In the genomic region with DNA sequence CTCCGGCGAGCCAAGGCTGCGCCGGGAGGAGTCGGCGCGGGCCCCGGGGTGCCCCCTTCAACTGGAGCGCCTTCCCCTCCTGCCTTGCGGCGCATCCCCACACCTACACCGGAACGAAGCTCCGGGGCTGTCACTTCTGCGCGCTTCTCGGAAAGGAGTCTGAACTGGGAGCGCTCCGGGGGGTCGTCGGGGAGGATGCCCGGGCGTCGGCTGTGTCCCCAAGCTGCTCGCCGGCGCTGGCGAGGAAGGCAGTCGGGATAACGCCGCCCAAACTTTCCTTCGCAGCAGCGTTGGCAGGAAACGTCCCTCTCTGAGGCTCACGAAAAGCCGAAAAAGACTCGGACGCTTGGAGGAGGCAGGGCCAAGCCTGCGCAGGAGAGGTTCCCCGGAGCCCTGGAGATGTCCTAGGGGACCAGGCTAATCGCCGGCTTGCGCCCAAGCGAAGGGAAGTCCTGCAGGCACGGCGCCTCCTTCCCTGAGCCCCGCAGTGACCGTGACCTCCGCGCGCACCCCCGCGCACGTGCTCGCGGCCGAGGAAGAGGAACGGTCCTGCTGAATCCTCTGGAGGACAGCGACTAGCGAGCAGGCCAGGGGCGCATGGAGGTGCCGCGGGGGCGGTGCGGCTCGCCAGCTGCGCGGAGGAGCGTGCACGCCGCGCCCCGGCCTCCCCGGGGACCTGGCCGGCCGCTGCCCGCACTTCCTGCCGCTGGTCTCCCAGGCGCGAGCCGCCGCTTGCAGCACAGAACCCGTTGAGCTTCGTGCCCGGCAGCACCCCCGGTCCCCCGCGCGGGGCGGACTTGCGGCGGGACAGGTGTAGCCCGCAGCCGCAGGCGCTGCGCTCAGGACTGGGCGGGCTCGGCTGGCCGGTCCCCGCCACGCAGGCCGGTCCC, we compare ENCODE assay signal across 8 cellular contexts. TPM values are rescaled to one million over a fixed set of nuclear protein-coding genes. Genes with fewer than 3 reads are reported as not detected.
A peak's percentile ranks its signal among the peaks of the same experiment; 100 is the strongest.
DNase-seq lines count a peak whose midpoint lies in the region; ATAC-seq, FAIRE-seq and TF ChIP-seq lines count a peak whose summit lies in the region.

Gene SH3RF3, plus strand, starts transcription at position 740 of the 890 bp plus-strand sequence.

- TF ChIP-seq CTCF in fibroblast of pulmonary artery (IDR thresholded peaks at IDR 0.05; ENCODE audit: low read length, missing control alignments), result no peak

- ATAC-seq in naive B cell (ENCODE audit: low read depth in 2 of 2) (peak; percentile 27 to 38), GM18870 (IDR thresholded peaks at IDR 0.05; ENCODE audit: unreplicated experiment) (no peak)

- H3K9me3 Mint-ChIP-seq in IgD-negative memory B cell, result no peaks in the 10 kb centered on the region
- no peaks in the 10 kb centered on the region for H3K9me3 Mint-ChIP-seq in activated T-cell treated with anti-CD3 and anti-CD28 coated beads, Interleukin-2, amount 50 U/mL, for 24 hours
- H3K9me3 Mint-ChIP-seq in naive B cell, result no peaks in the 10 kb centered on the region

- H3K27ac Mint-ChIP-seq in IgD-negative memory B cell (no peak within 1 kb of the TSS), naive B cell (peak within 1 kb of the TSS in 2 of 6 donors; percentile 54 to 74)
- peak within 1 kb of the TSS; percentile 63 for H3K27ac Mint-ChIP-seq in activated T-cell treated with anti-CD3 and anti-CD28 coated beads, Interleukin-2, amount 50 U/mL, for 24 hours

- peaks cover 2% of the 10 kb centered on the region for H3K36me3 Mint-ChIP-seq in IgD-negative memory B cell
- H3K36me3 Mint-ChIP-seq in activated T-cell treated with anti-CD3 and anti-CD28 coated beads, Interleukin-2, amount 50 U/mL, for 24 hours (ENCODE audit: low read depth), result no peaks in the 10 kb centered on the region
- no peaks in the 10 kb centered on the region for H3K36me3 Mint-ChIP-seq in naive B cell

- H3K27me3 Mint-ChIP-seq in IgD-negative memory B cell (peaks cover 32% of the 10 kb centered on the region), naive B cell (peaks cover 6 to 41% (median 17%) of the 10 kb centered on the region in 3 donors)
- peaks cover 31% of the 10 kb centered on the region for H3K27me3 Mint-ChIP-seq in activated T-cell treated with anti-CD3 and anti-CD28 coated beads, Interleukin-2, amount 50 U/mL, for 24 hours

- H3K4me1 Mint-ChIP-seq in IgD-negative memory B cell, result peaks cover 0 to 9% (median 0%) of the 10 kb centered on the region in 3 donors
- peaks cover 45% of the 10 kb centered on the region for H3K4me1 Mint-ChIP-seq in activated T-cell treated with anti-CD3 and anti-CD28 coated beads, Interleukin-2, amount 50 U/mL, for 24 hours (ENCODE audit: low read depth)
- peaks cover 6 to 19% (median 17%) of the 10 kb centered on the region in 3 donors for H3K4me1 Mint-ChIP-seq in naive B cell

- DNase-seq in NCI-H748 (lab: John Stamatoyannopoulos, UW; ENCODE audit: unreplicated experiment) (peak; percentile 72), NCI-H748 treated with DMSO at 0.1 percent for 48 hours (lab: John Stamatoyannopoulos, UW) (no peak), fibroblast of pulmonary artery (ENCODE audit: low read depth) (peak; percentile 69), naive B cell (peak; percentile 42), urothelium cell line (ENCODE audit: low spot score) (peak; percentile 49)
- DNase-seq in activated T-cell treated with anti-CD3 and anti-CD28 coated beads, Interleukin-2, amount 50 U/mL, for 24 hours, result peak; percentile 70

- peak within 1 kb of the TSS; percentile 40 to 86 (median 79) for H3K4me3 Mint-ChIP-seq in IgD-negative memory B cell
- H3K4me3 Mint-ChIP-seq in activated T-cell treated with anti-CD3 and anti-CD28 coated beads, Interleukin-2, amount 50 U/mL, for 24 hours, result peak within 1 kb of the TSS; percentile 80
- peak within 1 kb of the TSS; percentile 86 to 99 (median 94) for H3K4me3 Mint-ChIP-seq in naive B cell

- H3K4me3 ChIP-seq in fibroblast of pulmonary artery (replicated peaks; ENCODE audit: low read depth, low read length), result peak within 1 kb of the TSS; percentile 75

- peak; percentile 48 for FAIRE-seq in urothelium cell line (lab: Jason Lieb, UNC)

RNA-seq across cellular contexts. Expression of gene SH3RF3, which starts in this region (rescaled TPM):
- polyA plus RNA-seq in IgD-negative memory B cell (not detected), naive B cell (ENCODE audit: low read depth in 6 of 6) (under 1 TPM in 5 of 6 donors, not detected in 1; 0.05 to 0.76 (median 0.64) TPM)

Comparison
In these comparisons a context has a peak if more than half of its experiments do, and no peak if none do; other contexts are left out.
1. Peak in DNase-seq and ATAC-seq in naive B cell; RNA of the gene not detected or under 1 TPM.